ENCODE assay signal across 1 cellular context in genomic region chr17:6069611-6070279, GRCh38.
TF ChIP-seq lines count a peak whose summit lies in the region.

No MANE protein-coding gene starts in this region.

TF ChIP-seq in GM12878, 131 proteins besides CTCF, POLR2A, EP300 and RAD21 (continued from another document):
- no peak for TF ChIP-seq ZNF687 (IDR thresholded peaks at IDR 0.05)
